In the genomic region with DNA sequence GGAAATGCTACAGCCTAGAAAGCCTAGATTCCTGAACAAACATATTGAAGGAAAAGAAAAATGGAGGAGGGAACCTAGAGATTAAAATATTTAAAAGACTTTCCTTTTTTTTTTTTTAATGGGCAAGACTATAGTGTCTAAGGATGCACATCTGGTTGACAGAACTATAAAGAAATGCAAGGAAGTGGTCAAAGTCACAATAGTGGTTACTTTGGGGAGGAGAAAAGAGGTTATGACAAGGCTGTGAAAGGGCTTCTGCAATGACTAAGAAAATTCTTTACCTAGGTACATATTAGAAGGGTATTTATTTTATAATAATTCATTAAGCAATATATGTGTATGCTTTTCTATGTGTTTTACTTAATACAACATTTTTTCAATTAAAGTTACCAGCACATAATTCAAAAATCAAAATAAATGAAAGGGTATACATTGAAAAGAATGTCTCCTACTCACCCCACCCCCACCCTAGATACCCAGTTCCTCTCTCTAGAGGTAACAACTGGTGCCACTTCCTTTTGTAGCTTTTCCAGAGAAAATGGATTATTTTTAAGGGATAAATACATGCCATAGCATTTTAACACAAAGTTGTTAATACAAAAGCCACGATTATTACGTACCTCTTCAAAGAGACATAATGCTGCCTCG, we compare ENCODE assay signal across 9 cellular contexts.
DNase-seq lines count a peak whose midpoint lies in the region; ATAC-seq, FAIRE-seq and TF ChIP-seq lines count a peak whose summit lies in the region.
"Had no signal": no experiment of that assay in that cellular context is flagged by ENCODE, and none has a peak within 500 bp of the region (broad histone marks: within the 10 kb centered on the region; RNA-seq: fewer than 3 reads in every experiment).

No MANE protein-coding gene starts in this region.

- no peak overlapping the region for H4K8ac ChIP-seq in neuronal stem cell (ENCODE audit: low read depth, low read length)

- H3K36me3 Mint-ChIP-seq in WTC11: no peaks in the 10 kb centered on the region

- H3K9me3 ChIP-seq in neuronal stem cell (replicated peaks in 1 of 2; ENCODE audit: control insufficient read depth in 2 of 2, insufficient read depth in 1 of 2, low read depth in 1 of 2, low read length in 2 of 2): peaks cover 0 to 4% of the 10 kb centered on the region in 2 donors

- no peak overlapping the region for H3K23ac ChIP-seq in neuronal stem cell (ENCODE audit: low read depth, low read length, poor library complexity)

- H3K9ac ChIP-seq in neuronal stem cell (ENCODE audit: low read depth, low read length, poor library complexity): no peak overlapping the region

- H3K36me3 ChIP-seq in neuronal stem cell (replicated peaks in 1 of 2; ENCODE audit: control insufficient read depth in 2 of 2, insufficient read depth in 2 of 2, low read length in 2 of 2): no peaks in the 10 kb centered on the region

- no peak overlapping the region for H3K4me3 ChIP-seq in neuronal stem cell (ENCODE audit: low read length in 2 of 2)

- H3K27me3 ChIP-seq in neuronal stem cell (ENCODE audit: control insufficient read depth in 3 of 3, insufficient read depth in 3 of 3, low read depth in 1 of 3, low read length in 3 of 3): no peaks in the 10 kb centered on the region

- H2BK12ac ChIP-seq in neuronal stem cell (ENCODE audit: low read length): no peak overlapping the region

- no peak overlapping the region for H2BK120ac ChIP-seq in neuronal stem cell (ENCODE audit: low read depth, low read length)

- no peak overlapping the region for H3K18ac ChIP-seq in neuronal stem cell (ENCODE audit: low read length)

- no peak overlapping the region for H3K4ac ChIP-seq in neuronal stem cell (ENCODE audit: low read length)

- peak; percentile 64 for ATAC-seq in HG02938 (IDR thresholded peaks at IDR 0.05; ENCODE audit: unreplicated experiment)
- no peak for ATAC-seq in WTC11
- ATAC-seq in HG02852 (IDR thresholded peaks at IDR 0.05; ENCODE audit: unreplicated experiment): no peak
- no peak for ATAC-seq in GM21528 (IDR thresholded peaks at IDR 0.05; ENCODE audit: low FRiP score, unreplicated experiment)

- H3K79me1 ChIP-seq in neuronal stem cell (ENCODE audit: low read depth, low read length): no peaks in the 10 kb centered on the region

- H3K4me1 Mint-ChIP-seq in WTC11: peaks cover 68% of the 10 kb centered on the region

- no peak for FAIRE-seq in GM12891 (lab: Jason Lieb, UNC)

- no peak overlapping the region for H2AFZ ChIP-seq in neuronal stem cell (ENCODE audit: low read length)

- no peak overlapping the region for H2BK15ac ChIP-seq in neuronal stem cell (ENCODE audit: low read length)

- no peak overlapping the region for H4K91ac ChIP-seq in neuronal stem cell (ENCODE audit: low read depth, low read length, poor library complexity)

- H2AK5ac ChIP-seq in neuronal stem cell (ENCODE audit: low read depth, low read length): no peak overlapping the region

- H3K27ac ChIP-seq in neuronal stem cell (replicated peaks; ENCODE audit: low read length): peak overlapping the region; percentile 13

- no peaks in the 10 kb centered on the region for H3K27me3 Mint-ChIP-seq in WTC11 (ENCODE audit: low read depth)

- TF ChIP-seq POLR2A in GM12891 (IDR thresholded peaks at IDR 0.05; ENCODE audit: low read depth, low read length): no peak

- no peak overlapping the region for H2BK5ac ChIP-seq in neuronal stem cell (ENCODE audit: low read length)

- peaks cover 15 to 33% of the 10 kb centered on the region in 2 donors for H3K4me1 ChIP-seq in neuronal stem cell (ENCODE audit: control insufficient read depth in 2 of 2, insufficient read depth in 1 of 2, low read depth in 1 of 2, low read length in 2 of 2)

- no peak overlapping the region for H3K4me2 ChIP-seq in neuronal stem cell (ENCODE audit: insufficient read depth, low read length, poor library complexity, severe bottlenecking)

- CTCF ChIA-PET in WTC11 (lab: Charles Lee): interaction anchor here (0.8 to 1.9 kb wide), 3 partner anchors 11 to 305 kb away, joined by 4 to 8 read pairs (median 4); no protein-coding TSS in a partner anchor

- TF ChIP-seq CTCF in WTC11 (IDR thresholded peaks at IDR 0.05): no peak

- peak overlapping the region; percentile 97 for H3K27ac Mint-ChIP-seq in WTC11

- DNase-seq in GM12891 (ENCODE audit: insufficient read length, low spot score) (peak; percentile 10), WTC11 (ENCODE audit: low spot score) (no peak), neuronal stem cell (ENCODE audit: low spot score) (no peak), NCI-H774 (lab: John Stamatoyannopoulos, UW) (no peak)
- DNase-seq: foreskin melanocyte; stimulated activated CD4-positive, alpha-beta T cell treated with anti-CD3 and anti-CD28 coated beads, Interleukin-4, amount 100 ng/mL, for 1 hour had no signal

- POLR2A ChIA-PET in WTC11 (lab: Charles Lee): interaction anchor here (0.6 kb wide), 1 partner anchor 116 kb away, joined by 3 read pairs; no protein-coding TSS in a partner anchor

- WGBS in neuronal stem cell (ENCODE audit: extremely low coverage in 2 of 2, insufficient read length in 2 of 2, insufficient replicate concordance in 1 of 2), 2 donors: no CpG with 5 or more reads among the region's 3 CpGs

- no peak overlapping the region for H3K14ac ChIP-seq in neuronal stem cell (ENCODE audit: low read length)

- H3K9me3 Mint-ChIP-seq in WTC11: no peaks in the 10 kb centered on the region

- H3K4me3 Mint-ChIP-seq in WTC11: no peak overlapping the region; the same call in 1 of the 2 replicates

TF ChIP-seq in GM12891, 5 proteins besides CTCF, POLR2A, EP300 and RAD21:
- no peak for TF ChIP-seq POU2F2 (IDR thresholded peaks at IDR 0.05; ENCODE audit: low read depth, low read length)
- TF ChIP-seq SPI1 (IDR thresholded peaks at IDR 0.05; ENCODE audit: low read depth, low read length): peak; percentile 87

TF ChIP-seq in WTC11, 78 proteins besides CTCF, POLR2A, EP300 and RAD21:
- no peak for TF ChIP-seq RELA (CRISPR knock-in tag; IDR thresholded peaks at IDR 0.05; ENCODE audit: borderline replicate concordance)
- TF ChIP-seq, protein P1, sequence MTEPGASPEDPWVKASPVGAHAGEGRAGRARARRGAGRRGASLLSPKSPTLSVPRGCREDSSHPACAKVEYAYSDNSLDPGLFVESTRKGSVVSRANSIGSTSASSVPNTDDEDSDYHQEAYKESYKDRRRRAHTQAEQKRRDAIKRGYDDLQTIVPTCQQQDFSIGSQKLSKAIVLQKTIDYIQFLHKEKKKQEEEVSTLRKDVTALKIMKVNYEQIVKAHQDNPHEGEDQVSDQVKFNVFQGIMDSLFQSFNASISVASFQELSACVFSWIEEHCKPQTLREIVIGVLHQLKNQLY (CRISPR knock-in tag; IDR thresholded peaks at IDR 0.05): no peak
- TF ChIP-seq JUN (CRISPR knock-in tag; IDR thresholded peaks at IDR 0.05): no peak
